In genomic region chr5:139663207-139663606, GRCh38 we compare ENCODE assay signal across 18 cellular contexts. TPM values are rescaled to one million over a fixed set of nuclear protein-coding genes. Genes with fewer than 3 reads are reported as not detected.
A peak's percentile ranks its signal among the peaks of the same experiment; 100 is the strongest.
DNase-seq lines count a peak whose midpoint lies in the region; ATAC-seq and TF ChIP-seq lines count a peak whose summit lies in the region.
"Had no signal": no experiment of that assay in that cellular context is flagged by ENCODE, and none has a peak within 500 bp of the region (broad histone marks: within the 10 kb centered on the region; RNA-seq: fewer than 3 reads in every experiment).

No MANE protein-coding gene starts in this region.

- no peak for TF ChIP-seq CTCF in OCI-LY1 (IDR thresholded peaks at IDR 0.05; ENCODE audit: low read length)
- TF ChIP-seq CTCF in glutamatergic neuron (IDR thresholded peaks at IDR 0.05; ENCODE audit: partially characterized antibody, unreplicated experiment) = no peak
- TF ChIP-seq CTCF in upper lobe of right lung (IDR thresholded peaks at IDR 0.05) = no peak
- no peak for TF ChIP-seq CTCF in SK-N-SH (IDR thresholded peaks at IDR 0.05)
- no peak for TF ChIP-seq CTCF in foreskin keratinocyte (conservative IDR thresholded peaks at IDR 0.05)

- H3K4me2 ChIP-seq in OCI-LY1 (ENCODE audit: low read length) (peak overlapping the region; percentile 7; the same call in 1 of the 2 replicates), SK-N-SH (no peak overlapping the region)
- H3K4me2 ChIP-seq: KMS-11 had no signal

- H3K9me2 ChIP-seq in OCI-LY1 (ENCODE audit: low read depth, low read length) = no peaks in the 10 kb centered on the region
- no peaks in the 10 kb centered on the region for H3K9me2 ChIP-seq in SK-N-SH

- H3F3A ChIP-seq in OCI-LY1 (ENCODE audit: insufficient read depth, low read length) (no peaks in the 10 kb centered on the region), SK-N-SH (replicated peaks; ENCODE audit: insufficient read depth) (peaks cover 46% of the 10 kb centered on the region)

- intact Hi-C loops in upper lobe of right lung (cut with DNase I) = no loop called here

- H3K27ac ChIP-seq in CD8-positive, alpha-beta memory T cell (ENCODE audit: low read depth, low read length) = no peak overlapping the region
- peak overlapping the region; percentile 97 for H3K27ac ChIP-seq in OCI-LY1 (ENCODE audit: low read depth, low read length, poor library complexity, severe bottlenecking)
- H3K27ac ChIP-seq in upper lobe of right lung = no peak overlapping the region
- peak overlapping the region in 1 of 2 experiments; percentile 99; a peak in 1 of 4 replicates for H3K27ac ChIP-seq in SK-N-SH (ENCODE audit: low read depth in 2 of 2, low read length in 1 of 2)
- no peak overlapping the region for H3K27ac ChIP-seq in foreskin keratinocyte
- H3K27ac ChIP-seq: epithelial cell of prostate, KMS-11 had no signal

- peaks cover 37 to 53% (median 44%) of the 10 kb centered on the region in 3 donors for H3K4me1 Mint-ChIP-seq in CD8-positive, alpha-beta memory T cell
- H3K4me1 Mint-ChIP-seq in glutamatergic neuron (ENCODE audit: low read depth, unreplicated experiment) = peaks cover 29% of the 10 kb centered on the region
- peaks cover 72% of the 10 kb centered on the region for H3K4me1 Mint-ChIP-seq in stimulated activated effector memory CD8-positive, alpha-beta T cell treated with anti-CD3 and anti-CD28 coated beads, Interleukin-12 subunit alpha, Interleukin-12 subunit beta, amount 100 ng/mL, for 72 hours

- POLR2A ChIA-PET in CD8-positive, alpha-beta memory T cell (lab: Charles Lee) = no interaction called here
- POLR2A ChIA-PET in SK-N-SH (lab: Yijun Ruan, JAX) = no interaction called here

- CTCF ChIA-PET in CD8-positive, alpha-beta memory T cell (lab: Charles Lee) = no interaction called here
- CTCF ChIA-PET in SK-N-SH (lab: Yijun Ruan, JAX) = interaction anchor here (0.5 to 20.6 kb wide), 6 partner anchors 12 to 104 kb away, joined by 3 to 204 read pairs (median 6); no protein-coding TSS in a partner anchor

- H3K27me3 Mint-ChIP-seq in CD8-positive, alpha-beta memory T cell = no peaks in the 10 kb centered on the region
- H3K27me3 Mint-ChIP-seq in glutamatergic neuron (ENCODE audit: unreplicated experiment) = peaks cover 14% of the 10 kb centered on the region

- H3K4me3 Mint-ChIP-seq in CD8-positive, alpha-beta memory T cell = peak overlapping the region in 3 of 7 donors; percentile 21 to 61 (median 53)
- H3K4me3 Mint-ChIP-seq in glutamatergic neuron (ENCODE audit: unreplicated experiment) = no peak overlapping the region
- H3K4me3 Mint-ChIP-seq in stimulated activated effector memory CD8-positive, alpha-beta T cell treated with anti-CD3 and anti-CD28 coated beads, Interleukin-12 subunit alpha, Interleukin-12 subunit beta, amount 100 ng/mL, for 72 hours = no peak overlapping the region
- H3K4me3 Mint-ChIP-seq: activated CD8-positive, alpha-beta T cell treated with anti-CD3 and anti-CD28 coated beads for 36 hours; neural crest cell; T-helper 2 cell treated with Interferon-gamma antibody and Interleukin-4, amounts not matched to agents 5 μg/mL and 100 μg/mL, for 36 hours had no signal

- ATAC-seq in stimulated activated effector memory CD8-positive, alpha-beta T cell treated with anti-CD3 and anti-CD28 coated beads, Interleukin-12 subunit alpha, Interleukin-12 subunit beta, amount 100 ng/mL, for 72 hours = no peak
- no peak for ATAC-seq in upper lobe of right lung
- ATAC-seq in foreskin keratinocyte = no peak
- ATAC-seq: activated CD8-positive, alpha-beta T cell treated with anti-CD3 and anti-CD28 coated beads for 36 hours had no signal

- H3K36me3 Mint-ChIP-seq in CD8-positive, alpha-beta memory T cell = no peaks in the 10 kb centered on the region
- no peaks in the 10 kb centered on the region for H3K36me3 Mint-ChIP-seq in glutamatergic neuron (ENCODE audit: unreplicated experiment)
- H3K36me3 Mint-ChIP-seq in stimulated activated effector memory CD8-positive, alpha-beta T cell treated with anti-CD3 and anti-CD28 coated beads, Interleukin-12 subunit alpha, Interleukin-12 subunit beta, amount 100 ng/mL, for 72 hours = peaks cover 6% of the 10 kb centered on the region

- no peak for TF ChIP-seq EP300 in SK-N-SH (IDR thresholded peaks at IDR 0.05; ENCODE audit: borderline replicate concordance in 1 of 2, low read depth in 1 of 2, low read length in 1 of 2)

- H3K27ac Mint-ChIP-seq in CD8-positive, alpha-beta memory T cell = peak overlapping the region in 7 of 8 donors; percentile 73 to 97 (median 82)
- peak overlapping the region; percentile 64 for H3K27ac Mint-ChIP-seq in glutamatergic neuron (ENCODE audit: unreplicated experiment)
- H3K27ac Mint-ChIP-seq in stimulated activated effector memory CD8-positive, alpha-beta T cell treated with anti-CD3 and anti-CD28 coated beads, Interleukin-12 subunit alpha, Interleukin-12 subunit beta, amount 100 ng/mL, for 72 hours = peak overlapping the region; percentile 12
- H3K27ac Mint-ChIP-seq: activated CD8-positive, alpha-beta T cell treated with anti-CD3 and anti-CD28 coated beads for 36 hours; T-helper 2 cell treated with Interferon-gamma antibody and Interleukin-4, amounts not matched to agents 5 μg/mL and 100 μg/mL, for 36 hours had no signal

- no peaks in the 10 kb centered on the region for H3K9me3 ChIP-seq in CD8-positive, alpha-beta memory T cell (ENCODE audit: low read length)
- H3K9me3 ChIP-seq in OCI-LY1 (ENCODE audit: low read length) (no peaks in the 10 kb centered on the region), upper lobe of right lung (no peaks in the 10 kb centered on the region), SK-N-SH (no peaks in the 10 kb centered on the region)

- H2AFZ ChIP-seq in OCI-LY1 (ENCODE audit: low read length) = no peak overlapping the region
- no peak overlapping the region for H2AFZ ChIP-seq in SK-N-SH (ENCODE audit: low read depth)

- no peaks in the 10 kb centered on the region for H3K36me3 ChIP-seq in CD8-positive, alpha-beta memory T cell (ENCODE audit: insufficient read depth, low read length)
- H3K36me3 ChIP-seq in OCI-LY1 (ENCODE audit: insufficient read depth, low read length) (peaks cover 13% of the 10 kb centered on the region; the same call in 1 of the 2 replicates), upper lobe of right lung (no peaks in the 10 kb centered on the region), SK-N-SH (replicated peaks in 1 of 2; ENCODE audit: control insufficient read depth in 1 of 2, insufficient read depth in 2 of 2, low read length in 1 of 2) (peaks cover 0 to 5% of the 10 kb centered on the region in 2 experiments)

- H3K9me3 Mint-ChIP-seq in CD8-positive, alpha-beta memory T cell = no peaks in the 10 kb centered on the region
- peaks cover 12% of the 10 kb centered on the region for H3K9me3 Mint-ChIP-seq in glutamatergic neuron (ENCODE audit: unreplicated experiment)
- no peaks in the 10 kb centered on the region for H3K9me3 Mint-ChIP-seq in stimulated activated effector memory CD8-positive, alpha-beta T cell treated with anti-CD3 and anti-CD28 coated beads, Interleukin-12 subunit alpha, Interleukin-12 subunit beta, amount 100 ng/mL, for 72 hours
- H3K9me3 Mint-ChIP-seq: activated CD8-positive, alpha-beta T cell treated with anti-CD3 and anti-CD28 coated beads for 36 hours; neural crest cell; T-helper 2 cell treated with Interferon-gamma antibody and Interleukin-4, amounts not matched to agents 5 μg/mL and 100 μg/mL, for 36 hours had no signal

- H3K27me3 ChIP-seq in CD8-positive, alpha-beta memory T cell (ENCODE audit: insufficient read depth, low read length, poor library complexity, severe bottlenecking) = no peaks in the 10 kb centered on the region
- H3K27me3 ChIP-seq in OCI-LY1 (ENCODE audit: insufficient read depth, low read length) (no peaks in the 10 kb centered on the region), upper lobe of right lung (no peaks in the 10 kb centered on the region), SK-N-SH (ENCODE audit: insufficient read depth) (no peaks in the 10 kb centered on the region), foreskin keratinocyte (no peaks in the 10 kb centered on the region)

- no peak for TF ChIP-seq RAD21 in SK-N-SH (IDR thresholded peaks at IDR 0.05; ENCODE audit: low read length)

- H3K4me1 ChIP-seq in CD8-positive, alpha-beta memory T cell (ENCODE audit: insufficient read depth, low read length) = peaks cover 27% of the 10 kb centered on the region
- H3K4me1 ChIP-seq in OCI-LY1 (ENCODE audit: insufficient read depth, low read length, severe bottlenecking) = peaks cover 99% of the 10 kb centered on the region
- peaks cover 76% of the 10 kb centered on the region for H3K4me1 ChIP-seq in upper lobe of right lung
- peaks cover 69 to 99% of the 10 kb centered on the region in 2 experiments for H3K4me1 ChIP-seq in SK-N-SH (ENCODE audit: control insufficient read depth in 1 of 2, insufficient read depth in 2 of 2, low read depth in 1 of 2, low read length in 1 of 2)
- peaks cover 18% of the 10 kb centered on the region for H3K4me1 ChIP-seq in foreskin keratinocyte

- peaks cover 30% of the 10 kb centered on the region for H3K79me2 ChIP-seq in OCI-LY1 (ENCODE audit: insufficient read depth, low read length)
- H3K79me2 ChIP-seq in SK-N-SH (ENCODE audit: insufficient read depth) = peaks cover 97% of the 10 kb centered on the region

- no peaks in the 10 kb centered on the region for H4K20me1 ChIP-seq in OCI-LY1 (ENCODE audit: insufficient read depth, low read length)
- H4K20me1 ChIP-seq in SK-N-SH (ENCODE audit: insufficient read depth) = peaks cover 42% of the 10 kb centered on the region

- 89% methylated on average over 5 of the region's 6 CpGs for WGBS in SK-N-SH (ENCODE audit: low lambda C conversion rate)

- DNase-seq in CD8-positive, alpha-beta memory T cell = no peak
- no peak for DNase-seq in glutamatergic neuron
- DNase-seq in stimulated activated effector memory CD8-positive, alpha-beta T cell treated with anti-CD3 and anti-CD28 coated beads, Interleukin-12 subunit alpha, Interleukin-12 subunit beta, amount 100 ng/mL, for 72 hours (ENCODE audit: low spot score in 2 of 2) = no peak
- DNase-seq in upper lobe of right lung = no peak
- no peak for DNase-seq in hippocampal formation (lab: John Stamatoyannopoulos, UW)
- DNase-seq in SK-N-SH = no peak
- no peak for DNase-seq in foreskin keratinocyte
- DNase-seq: activated CD8-positive, alpha-beta T cell treated with anti-CD3 and anti-CD28 coated beads for 36 hours; activated effector memory CD4-positive, alpha-beta T cell treated with Interleukin-2 at 50 U/mL for 16 hours; head of caudate nucleus; NCI-H1436 treated with DMSO at 0.1 percent for 48 hours; NCI-H446 treated with DMSO at 0.1 percent for 48 hours; stimulated activated CD4-positive, alpha-beta T cell treated with anti-CD3 and anti-CD28 coated beads, Interleukin-12 subunit alpha, Interleukin-12 subunit beta, amount 100 ng/mL, for 4 hours had no signal

- H3K9ac ChIP-seq in OCI-LY1 (ENCODE audit: low read length) (no peak overlapping the region), SK-N-SH (no peak overlapping the region)
- H3K9ac ChIP-seq: KMS-11 had no signal

- H3K4me3 ChIP-seq in CD8-positive, alpha-beta memory T cell (ENCODE audit: low read length) = no peak overlapping the region
- no peak overlapping the region for H3K4me3 ChIP-seq in OCI-LY1 (ENCODE audit: low read depth, low read length, poor library complexity, severe bottlenecking)
- no peak overlapping the region for H3K4me3 ChIP-seq in upper lobe of right lung
- no peak overlapping the region for H3K4me3 ChIP-seq in SK-N-SH (ENCODE audit: low read depth in 2 of 2, low read length in 1 of 2)

RNA-seq across cellular contexts. Expression of gene CXXC5, which starts 15.1 kb away (rescaled TPM):
- total RNA-seq in CD8-positive, alpha-beta memory T cell = 1 to 10 TPM; 2.1 to 3.1 TPM
- polyA plus RNA-seq in CD8-positive, alpha-beta memory T cell = 67.0 TPM
- 130 TPM for total RNA-seq in glutamatergic neuron (ENCODE audit: unreplicated experiment)
- total RNA-seq in upper lobe of right lung = 30.6 TPM
- 47.4 and 52.9 TPM in 2 replicates for polyA plus RNA-seq in SK-N-SH (2012; rRNA removed)
- polyA plus RNA-seq in SK-N-SH (2012; cell fraction: cytosol; rRNA removed) = 32.6 and 46.5 TPM in 2 replicates
- 35.1 and 38.6 TPM in 2 replicates for polyA plus RNA-seq in SK-N-SH (2012; cell fraction: nucleus; rRNA removed)
- total RNA-seq in foreskin keratinocyte = 1.0 and 1.2 TPM in 2 replicates
- polyA plus RNA-seq in foreskin keratinocyte = 0.84 and 0.94 TPM in 2 replicates

Comparison
In these comparisons a context has a peak if more than half of its experiments do, and no peak if none do; other contexts are left out.
1. H3K27ac Mint-ChIP-seq: peak in every context shown above with its lines; median percentile 82 in CD8-positive, alpha-beta memory T cell; 64 in glutamatergic neuron; 12 in stimulated activated effector memory CD8-positive, alpha-beta T cell treated with anti-CD3 and anti-CD28 coated beads, Interleukin-12 subunit alpha, Interleukin-12 subunit beta, amount 100 ng/mL, for 72 hours.